ENCODE assay signal across 30 cellular contexts in genomic region chr7:132160525-132161230, GRCh38.
DNase-seq lines count a peak whose midpoint lies in the region; ATAC-seq lines count a peak whose summit lies in the region.
"Had no signal": no experiment of that assay in that cellular context is flagged by ENCODE, and none has a peak within 500 bp of the region (broad histone marks: within the 10 kb centered on the region; RNA-seq: fewer than 3 reads in every experiment).

No MANE protein-coding gene starts in this region.

- H3K36me3 ChIP-seq in subcutaneous abdominal adipose tissue (ENCODE audit: control insufficient read depth in 5 of 5, insufficient read depth in 5 of 5, low read length in 5 of 5) = peaks cover 0 to 56% (median 43%) of the 10 kb centered on the region in 5 donors
- H3K36me3 ChIP-seq: BLaER1, HAP-1, upper lobe of right lung had no signal

- H3K4me1 Mint-ChIP-seq in activated T-cell treated with anti-CD3 and anti-CD28 coated beads, Interleukin-2, amount 50 U/mL, for 72 hours (ENCODE audit: low read depth) = no peaks in the 10 kb centered on the region
- H3K4me1 Mint-ChIP-seq: activated CD4-positive, alpha-beta T cell treated with anti-CD3 and anti-CD28 coated beads, Interleukin-2, amount 10 ng/mL, durations not matched to agents 24 days and 14 days; immature natural killer cell; naive B cell had no signal

- no peaks in the 10 kb centered on the region for H3K27me3 Mint-ChIP-seq in activated T-cell treated with anti-CD3 and anti-CD28 coated beads, Interleukin-2, amount 50 U/mL, for 72 hours (ENCODE audit: low read depth)
- H3K27me3 Mint-ChIP-seq: activated CD4-positive, alpha-beta T cell treated with anti-CD3 and anti-CD28 coated beads, Interleukin-2, amount 10 ng/mL, durations not matched to agents 24 days and 14 days had no signal

- no peaks in the 10 kb centered on the region for H3K27me3 ChIP-seq in subcutaneous abdominal adipose tissue (ENCODE audit: control insufficient read depth in 5 of 5, insufficient read depth in 4 of 5, low read length in 5 of 5)
- H3K27me3 ChIP-seq: BLaER1, spleen, upper lobe of right lung had no signal

- no peak overlapping the region for H3K4me3 Mint-ChIP-seq in activated T-cell treated with anti-CD3 and anti-CD28 coated beads, Interleukin-2, amount 50 U/mL, for 72 hours
- H3K4me3 Mint-ChIP-seq: activated CD4-positive, alpha-beta T cell treated with anti-CD3 and anti-CD28 coated beads, Interleukin-2, amount 10 ng/mL, durations not matched to agents 24 days and 14 days; activated T-cell treated with anti-CD3 and anti-CD28 coated beads, Interleukin-2, amount 50 U/mL, for 4 hours; immature natural killer cell; mesothelial cell of epicardium; naive B cell had no signal

- peak overlapping the region in 1 of 5 donors; percentile 42 for H3K9ac ChIP-seq in subcutaneous abdominal adipose tissue (ENCODE audit: low read length in 5 of 5)
- H3K9ac ChIP-seq: BLaER1 had no signal

- no peaks in the 10 kb centered on the region for H3K36me3 Mint-ChIP-seq in activated T-cell treated with anti-CD3 and anti-CD28 coated beads, Interleukin-2, amount 50 U/mL, for 72 hours (ENCODE audit: insufficient read depth in 2 of 2)
- H3K36me3 Mint-ChIP-seq: mesothelial cell of epicardium, naive B cell had no signal

- H3K27ac ChIP-seq in subcutaneous abdominal adipose tissue (ENCODE audit: low read depth, low read length) = peak overlapping the region; percentile 68
- H3K27ac ChIP-seq: 22Rv1, BLaER1, epithelial cell of prostate, spleen, upper lobe of right lung had no signal

- H3K4me1 ChIP-seq in subcutaneous abdominal adipose tissue (ENCODE audit: control insufficient read depth in 5 of 5, insufficient read depth in 5 of 5, low read length in 5 of 5) = peaks cover 0 to 27% (median 20%) of the 10 kb centered on the region in 5 donors
- H3K4me1 ChIP-seq: BLaER1, HAP-1, upper lobe of right lung had no signal

- H3K27ac Mint-ChIP-seq in activated T-cell treated with anti-CD3 and anti-CD28 coated beads, Interleukin-2, amount 50 U/mL, for 72 hours = no peak overlapping the region
- H3K27ac Mint-ChIP-seq: activated CD4-positive, alpha-beta T cell treated with anti-CD3 and anti-CD28 coated beads, Interleukin-2, amount 10 ng/mL, durations not matched to agents 24 days and 14 days; immature natural killer cell; mesothelial cell of epicardium; naive B cell had no signal

- DNase-seq in DMS 273 (lab: John Stamatoyannopoulos, UW; ENCODE audit: unreplicated experiment) (peak; percentile 12), DMS 273 treated with DMSO at 0.1 percent for 48 hours (lab: John Stamatoyannopoulos, UW) (no peak), GM04503 (ENCODE audit: low read depth) (peak; percentile 3), fibroblast of peridontal ligament (ENCODE audit: extremely low read depth) (peak; percentile 46), NCI-H1092 treated with DMSO at 0.1 percent for 48 hours (lab: John Stamatoyannopoulos, UW) (no peak), A172 (ENCODE audit: low spot score) (no peak)
- no peak for DNase-seq in activated T-cell treated with anti-CD3 and anti-CD28 coated beads, Interleukin-2, amount 50 U/mL, for 72 hours
- DNase-seq: activated CD4-positive, alpha-beta T cell treated with anti-CD3 and anti-CD28 coated beads, Interleukin-2, amount 10 ng/mL, durations not matched to agents 24 days and 14 days; activated naive CD4-positive, alpha-beta T cell; activated T-cell treated with anti-CD3 and anti-CD28 coated beads, Interleukin-2, amount 50 U/mL, for 4 hours; effector CD4-positive, alpha-beta T cell; foreskin melanocyte; GF-D8; hippocampal formation; immature natural killer cell; naive B cell; NCI-H1417 treated with DMSO at 0.1 percent for 48 hours; NCI-H2081; NCI-H226; NCI-H69; SIG-M5; spleen; T1000 had no signal

- no peaks in the 10 kb centered on the region for H3K9me3 ChIP-seq in subcutaneous abdominal adipose tissue (ENCODE audit: control insufficient read depth in 5 of 5, low read length in 5 of 5)
- H3K9me3 ChIP-seq: BLaER1, HAP-1, spleen, upper lobe of right lung had no signal

- no peak for ATAC-seq in activated T-cell treated with anti-CD3 and anti-CD28 coated beads, Interleukin-2, amount 50 U/mL, for 72 hours (replicated peaks in 1 of 2)
- ATAC-seq: activated T-cell treated with anti-CD3 and anti-CD28 coated beads, Interleukin-2, amount 50 U/mL, for 4 hours had no signal

- no peak overlapping the region for H3K4me3 ChIP-seq in subcutaneous abdominal adipose tissue (ENCODE audit: low read depth in 1 of 5, low read length in 5 of 5)
- H3K4me3 ChIP-seq: BLaER1, HAP-1, spleen, upper lobe of right lung had no signal

- H3K9me3 Mint-ChIP-seq in activated T-cell treated with anti-CD3 and anti-CD28 coated beads, Interleukin-2, amount 50 U/mL, for 72 hours = no peaks in the 10 kb centered on the region
- H3K9me3 Mint-ChIP-seq: activated CD4-positive, alpha-beta T cell treated with anti-CD3 and anti-CD28 coated beads, Interleukin-2, amount 10 ng/mL, durations not matched to agents 24 days and 14 days; activated T-cell treated with anti-CD3 and anti-CD28 coated beads, Interleukin-2, amount 50 U/mL, for 4 hours; immature natural killer cell; mesothelial cell of epicardium had no signal

Comparison
In these comparisons a context has a peak if more than half of its experiments do, and no peak if none do; other contexts are left out.
1. DNase-seq: peak in DMS 273 (single experiment), GM04503 (single experiment) and fibroblast of peridontal ligament (single experiment); none in DMS 273 treated with DMSO at 0.1 percent for 48 hours (single experiment), NCI-H1092 treated with DMSO at 0.1 percent for 48 hours (single experiment), activated T-cell treated with anti-CD3 and anti-CD28 coated beads, Interleukin-2, amount 50 U/mL, for 72 hours (0 of 2) and A172 (single experiment).